In the genomic region with DNA sequence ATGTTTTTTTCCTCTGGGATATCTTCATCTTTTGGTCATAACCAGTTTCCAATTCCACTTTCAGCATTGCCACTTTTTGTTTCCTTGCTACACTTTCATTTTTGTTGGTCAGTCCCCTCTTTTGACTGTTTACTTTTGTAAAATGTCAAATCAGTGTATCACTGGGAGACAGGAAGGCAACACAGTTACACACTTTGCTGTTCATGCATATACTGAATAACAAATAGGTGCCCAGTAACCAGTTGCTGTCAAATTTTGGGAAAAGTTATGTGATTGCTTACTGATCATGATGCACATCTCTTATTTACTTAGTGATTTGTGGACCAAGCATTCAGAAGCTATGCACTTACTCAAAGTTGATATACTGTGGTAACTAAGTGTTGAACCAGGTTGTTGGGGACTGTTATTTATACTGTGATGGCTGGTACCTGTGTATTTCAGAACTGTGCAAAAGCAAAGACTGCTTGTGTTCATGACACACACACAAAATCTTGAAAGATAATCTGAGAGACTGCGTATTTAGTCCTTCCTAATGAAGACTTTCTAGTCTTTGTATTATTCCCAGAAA, we compare ENCODE assay signal across 1 cellular context.
TF ChIP-seq lines count a peak whose summit lies in the region.

No MANE protein-coding gene starts in this region.

TF ChIP-seq in HepG2, 621 proteins besides CTCF, POLR2A, EP300 and RAD21:
- TF ChIP-seq, protein P1, sequence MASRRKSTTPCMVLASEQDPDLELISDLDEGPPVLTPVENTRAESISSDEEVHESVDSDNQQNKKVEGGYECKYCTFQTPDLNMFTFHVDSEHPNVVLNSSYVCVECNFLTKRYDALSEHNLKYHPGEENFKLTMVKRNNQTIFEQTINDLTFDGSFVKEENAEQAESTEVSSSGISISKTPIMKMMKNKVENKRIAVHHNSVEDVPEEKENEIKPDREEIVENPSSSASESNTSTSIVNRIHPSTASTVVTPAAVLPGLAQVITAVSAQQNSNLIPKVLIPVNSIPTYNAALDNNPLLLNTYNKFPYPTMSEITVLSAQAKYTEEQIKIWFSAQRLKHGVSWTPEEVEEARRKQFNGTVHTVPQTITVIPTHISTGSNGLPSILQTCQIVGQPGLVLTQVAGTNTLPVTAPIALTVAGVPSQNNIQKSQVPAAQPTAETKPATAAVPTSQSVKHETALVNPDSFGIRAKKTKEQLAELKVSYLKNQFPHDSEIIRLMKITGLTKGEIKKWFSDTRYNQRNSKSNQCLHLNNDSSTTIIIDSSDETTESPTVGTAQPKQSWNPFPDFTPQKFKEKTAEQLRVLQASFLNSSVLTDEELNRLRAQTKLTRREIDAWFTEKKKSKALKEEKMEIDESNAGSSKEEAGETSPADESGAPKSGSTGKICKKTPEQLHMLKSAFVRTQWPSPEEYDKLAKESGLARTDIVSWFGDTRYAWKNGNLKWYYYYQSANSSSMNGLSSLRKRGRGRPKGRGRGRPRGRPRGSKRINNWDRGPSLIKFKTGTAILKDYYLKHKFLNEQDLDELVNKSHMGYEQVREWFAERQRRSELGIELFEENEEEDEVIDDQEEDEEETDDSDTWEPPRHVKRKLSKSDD (CRISPR knock-in tag; IDR thresholded peaks at IDR 0.05; ENCODE audit: low read depth): no peak
- TF ChIP-seq ZNF577 (CRISPR knock-in tag; IDR thresholded peaks at IDR 0.05; ENCODE audit: borderline replicate concordance, low read depth) (no peak), KLF11 (CRISPR knock-in tag; IDR thresholded peaks at IDR 0.05) (no peak), ZBTB42 (CRISPR knock-in tag; IDR thresholded peaks at IDR 0.05) (no peak), GZF1 (CRISPR knock-in tag; IDR thresholded peaks at IDR 0.05) (no peak), HOXD1 (CRISPR knock-in tag; IDR thresholded peaks at IDR 0.05) (no peak), TCF7L2 (IDR thresholded peaks at IDR 0.05; ENCODE audit: low read depth, low read length) (no peak), ZNF550 (CRISPR knock-in tag; IDR thresholded peaks at IDR 0.05; ENCODE audit: borderline replicate concordance) (no peak)
